In genomic region chr4:15778742-15779231, GRCh38 we compare ENCODE assay signal across 8 cellular contexts. TPM values are rescaled to one million over a fixed set of nuclear protein-coding genes. Genes with fewer than 3 reads are reported as not detected.
DNase-seq lines count a peak whose midpoint lies in the region; ATAC-seq, FAIRE-seq and TF ChIP-seq lines count a peak whose summit lies in the region.

No MANE protein-coding gene starts in this region.

- DNase-seq in astrocyte of the hippocampus (ENCODE audit: low read depth, low spot score) (peak; percentile 57), keratinocyte (ENCODE audit: low read depth, low spot score) (no peak), NCI-H187 treated with DMSO at 0.1 percent for 48 hours (lab: John Stamatoyannopoulos, UW) (no peak)
- peak; percentile 69 for DNase-seq in stimulated activated CD4-positive, alpha-beta T cell treated with anti-CD3 and anti-CD28 coated beads, Interleukin-15, amount 100 ng/mL, for 24 hours

- H3K4me2 ChIP-seq in keratinocyte (ENCODE audit: control insufficient read depth, extremely low read depth, insufficient read depth, low read depth, low read length), result peak overlapping the region; percentile 84

- H3K27ac ChIP-seq in ACC112 (ENCODE audit: low read depth, low read length) (no peak overlapping the region), keratinocyte (ENCODE audit: control insufficient read depth, insufficient read depth, low read length) (no peak overlapping the region)

- H3K9me3 ChIP-seq in keratinocyte (ENCODE audit: control insufficient read depth, low read depth, low read length), result no peaks in the 10 kb centered on the region

- H3K9ac ChIP-seq in keratinocyte (ENCODE audit: control insufficient read depth, extremely low read depth, insufficient read depth, low read length), result peak overlapping the region; percentile 44

- TF ChIP-seq CTCF in keratinocyte (optimal IDR thresholded peaks at IDR 0.05 in 1 of 3, IDR thresholded peaks at IDR 0.05 in 1 of 3, conservative IDR thresholded peaks at IDR 0.05 in 1 of 3; ENCODE audit: extremely low read depth in 1 of 3, insufficient read depth in 2 of 3, low read length in 3 of 3), result peak in 1 of 3 experiments; percentile 9

- H3K27me3 ChIP-seq in ACC112 (ENCODE audit: insufficient read depth, low read length), result peaks cover 69% of the 10 kb centered on the region
- peaks cover 41% of the 10 kb centered on the region for H3K27me3 ChIP-seq in keratinocyte (ENCODE audit: control insufficient read depth, extremely low read depth, insufficient read depth, low read length)

- dilution Hi-C loops in keratinocyte (cut with MboI; ENCODE audit: extremely low pct_ligation_motif_present, low sequenced_read_pairs), result no loop called here

- H2AFZ ChIP-seq in ACC112 (ENCODE audit: low read length, unreplicated experiment), result peak overlapping the region; percentile 73
- H2AFZ ChIP-seq in keratinocyte (ENCODE audit: control insufficient read depth, low read length), result peak overlapping the region; percentile 32

- no peaks in the 10 kb centered on the region for H4K20me1 ChIP-seq in keratinocyte (ENCODE audit: control insufficient read depth, extremely low read depth, insufficient read depth, low read length)

- peak overlapping the region; percentile 77 for H3K4me3 ChIP-seq in ACC112 (ENCODE audit: low read depth, low read length)
- H3K4me3 ChIP-seq in keratinocyte (ENCODE audit: control insufficient read depth in 2 of 3, extremely low read depth in 1 of 3, insufficient read depth in 2 of 3, low read depth in 1 of 3, low read length in 3 of 3), result peak overlapping the region in 2 of 3 experiments; percentile 37 to 66

- H3K4me1 ChIP-seq in ACC112 (ENCODE audit: control insufficient read depth, insufficient read depth, low read length, unreplicated experiment), result no peaks in the 10 kb centered on the region
- peaks cover 9% of the 10 kb centered on the region for H3K4me1 ChIP-seq in keratinocyte (ENCODE audit: control insufficient read depth, extremely low read depth, insufficient read depth, low read length)

- H3K36me3 ChIP-seq in ACC112 (ENCODE audit: insufficient read depth, low read length), result no peaks in the 10 kb centered on the region
- H3K36me3 ChIP-seq in keratinocyte (ENCODE audit: control insufficient read depth in 2 of 2, extremely low read depth in 1 of 2, insufficient read depth in 2 of 2, low read length in 2 of 2), result no peaks in the 10 kb centered on the region

- H3K79me2 ChIP-seq in ACC112 (ENCODE audit: control insufficient read depth, insufficient read depth, low read length, unreplicated experiment) (no peaks in the 10 kb centered on the region), keratinocyte (ENCODE audit: control insufficient read depth, insufficient read depth, low read length) (no peaks in the 10 kb centered on the region)

- TF ChIP-seq POLR2A in Raji (IDR thresholded peaks at IDR 0.05; ENCODE audit: insufficient read depth, low read depth, low read length), result peak; percentile 40; the same call in 1 of the 2 replicates

- no peaks in the 10 kb centered on the region for H3K9me1 ChIP-seq in keratinocyte (ENCODE audit: control insufficient read depth, extremely low read depth, insufficient read depth, low read length)

- peak; percentile 43 for ATAC-seq in GM18520 (IDR thresholded peaks at IDR 0.05; ENCODE audit: unreplicated experiment)
- ATAC-seq in HG03039 (IDR thresholded peaks at IDR 0.05; ENCODE audit: unreplicated experiment), result peak; percentile 57

- no peak for FAIRE-seq in keratinocyte (lab: Jason Lieb, UNC)

RNA-seq across cellular contexts. Expression of gene CD38, which starts 0.7 kb away (rescaled TPM):
- 0.02 to 0.08 TPM (median 0.05 TPM) in 3 replicates for polyA plus RNA-seq in keratinocyte
- polyA plus RNA-seq in keratinocyte (2011; ENCODE audit: low read depth), result not detected
- polyA plus RNA-seq in keratinocyte (2011; cell fraction: cytosol; rRNA removed), result 0.04 and 0.19 TPM in 2 replicates
- 0.06 and 0.07 TPM in 2 replicates for polyA plus RNA-seq in keratinocyte (2011; cell fraction: nucleus; rRNA removed)
- polyA plus RNA-seq in keratinocyte (2012; ENCODE audit: low replicate concordance), result not detected in 2 replicates
- polyA minus RNA-seq in keratinocyte, result 0.10 TPM in 1 of 3 replicates, not detected in the others
- not detected for polyA minus RNA-seq in keratinocyte (2011; cell fraction: cytosol; rRNA and poly(A)+ RNA removed)
- polyA minus RNA-seq in keratinocyte (2011; cell fraction: nucleus; rRNA and poly(A)+ RNA removed), result not detected in 2 replicates

Comparison
In these comparisons a context has a peak if more than half of its experiments do, and no peak if none do; other contexts are left out.
1. DNase-seq: peak in astrocyte of the hippocampus (single experiment) and stimulated activated CD4-positive, alpha-beta T cell treated with anti-CD3 and anti-CD28 coated beads, Interleukin-15, amount 100 ng/mL, for 24 hours (single experiment); none in keratinocyte (single experiment) and NCI-H187 treated with DMSO at 0.1 percent for 48 hours (single experiment).